ENCODE assay signal across 21 cellular contexts in genomic region chr18:78803104-78803503, GRCh38.
DNase-seq lines count a peak whose midpoint lies in the region; ATAC-seq, FAIRE-seq and TF ChIP-seq lines count a peak whose summit lies in the region.
"Had no signal": no experiment of that assay in that cellular context is flagged by ENCODE, and none has a peak within 500 bp of the region (broad histone marks: within the 10 kb centered on the region; RNA-seq: fewer than 3 reads in every experiment).

No MANE protein-coding gene starts in this region.

- TF ChIP-seq POLR2A in sigmoid colon (IDR thresholded peaks at IDR 0.05), result no peak

- ATAC-seq in left cardiac atrium (no peak), upper lobe of right lung (no peak)
- ATAC-seq: A549; CD8-positive, alpha-beta T cell had no signal

- H3K27ac ChIP-seq in sigmoid colon (no peak overlapping the region), upper lobe of right lung (no peak overlapping the region)
- H3K27ac ChIP-seq: 22Rv1, A549, C4-2B had no signal

- H3K4me1 ChIP-seq in sigmoid colon (no peaks in the 10 kb centered on the region), upper lobe of right lung (no peaks in the 10 kb centered on the region)
- H3K4me1 ChIP-seq: A549, Caco-2 had no signal

- no peak for TF ChIP-seq EP300 in sigmoid colon (IDR thresholded peaks at IDR 0.05)

- FAIRE-seq in RCC 7860 (lab: Jason Lieb, UNC), result no peak
- FAIRE-seq: A549, D721Med, G401.6, GM12891, GM19239 had no signal

- H3K27me3 ChIP-seq in sigmoid colon (no peaks in the 10 kb centered on the region), upper lobe of right lung (no peaks in the 10 kb centered on the region)
- H3K27me3 ChIP-seq: BLaER1 treated with 17β-estradiol and CSF1 and Interleukin-3, amounts not matched to agents 10 nM and 100 nM had no signal

- no peak for TF ChIP-seq CTCF in sigmoid colon (IDR thresholded peaks at IDR 0.05)
- no peak for TF ChIP-seq CTCF in upper lobe of right lung (IDR thresholded peaks at IDR 0.05)

- no peaks in the 10 kb centered on the region for H3K9me3 ChIP-seq in sigmoid colon
- no peaks in the 10 kb centered on the region for H3K9me3 ChIP-seq in upper lobe of right lung
- H3K9me3 ChIP-seq: A549, Caco-2 had no signal

- WGBS in sigmoid colon, 2 donors, result 87 to 91% methylated on average over 9 of the region's 9 CpGs

- intact Hi-C loops in cardiac septum (cut with DNase I) (no loop called here), left cardiac atrium (cut with DNase I) (no loop called here), sigmoid colon (cut with DNase I) (no loop called here), upper lobe of right lung (cut with DNase I) (no loop called here)

- H3K36me3 ChIP-seq in sigmoid colon (no peaks in the 10 kb centered on the region), upper lobe of right lung (no peaks in the 10 kb centered on the region)

- DNase-seq in cardiac septum (ENCODE audit: low spot score), result peak; percentile 15
- DNase-seq in left cardiac atrium, result no peak
- peak; percentile 48 for DNase-seq in sigmoid colon
- DNase-seq in upper lobe of right lung, result peak; percentile 40
- no peak for DNase-seq in RCC 7860 (ENCODE audit: low spot score)
- DNase-seq in activated T-cell treated with anti-CD3 and anti-CD28 coated beads for 4 hours, result no peak
- DNase-seq: AML-193; Caco-2; Calu3; CD4-positive, alpha-beta T cell; CD8-positive, alpha-beta T cell; DMS79 treated with DMSO at 0.1 percent for 48 hours; GF-D8 had no signal

- H3K4me3 ChIP-seq in sigmoid colon, result no peak overlapping the region
- H3K4me3 ChIP-seq in upper lobe of right lung, result no peak overlapping the region
- H3K4me3 ChIP-seq: A549; BLaER1 treated with 17β-estradiol and CSF1 and Interleukin-3, amounts not matched to agents 10 nM and 100 nM had no signal

Comparison
In these comparisons a context has a peak if more than half of its experiments do, and no peak if none do; other contexts are left out.
1. DNase-seq: peak in cardiac septum (single experiment), sigmoid colon (single experiment) and upper lobe of right lung (single experiment); none in left cardiac atrium (single experiment), RCC 7860 (single experiment) and activated T-cell treated with anti-CD3 and anti-CD28 coated beads for 4 hours (single experiment).